In genomic region chr7:2716906-2717292, GRCh38 we compare ENCODE assay signal across 14 cellular contexts. TPM values are rescaled to one million over a fixed set of nuclear protein-coding genes. Genes with fewer than 3 reads are reported as not detected.
DNase-seq lines count a peak whose midpoint lies in the region; ATAC-seq and TF ChIP-seq lines count a peak whose summit lies in the region.
"Had no signal": no experiment of that assay in that cellular context is flagged by ENCODE, and none has a peak within 500 bp of the region (broad histone marks: within the 10 kb centered on the region; RNA-seq: fewer than 3 reads in every experiment).

No MANE protein-coding gene starts in this region.

- DNase-seq in esophagus muscularis mucosa (ENCODE audit: extremely low spot score) (no peak), progenitor cell of endocrine pancreas (ENCODE audit: low spot score, unreplicated experiment) (no peak), NCI-H2171 (lab: John Stamatoyannopoulos, UW) (no peak), lower leg skin (ENCODE audit: low spot score in 2 of 2) (no peak), NCI-H187 (lab: John Stamatoyannopoulos, UW) (no peak)
- DNase-seq: activated CD8-positive, alpha-beta memory T cell treated with anti-CD3 and anti-CD28 coated beads for 24 hours; activated naive CD4-positive, alpha-beta T cell treated with Interleukin-2 at 50 U/mL for 16 hours; occipital lobe; thyroid gland had no signal

- intact Hi-C loops in esophagus muscularis mucosa (cut with DNase I) (no loop called here), lower leg skin (cut with DNase I; ENCODE audit: low total_unique reads) (no loop called here)

- no peak overlapping the region for H3K4me3 ChIP-seq in Loucy (ENCODE audit: low read length, poor library complexity, severe bottlenecking)
- no peak overlapping the region for H3K4me3 ChIP-seq in esophagus muscularis mucosa
- no peak overlapping the region for H3K4me3 ChIP-seq in lower leg skin (ENCODE audit: low read depth, poor library complexity, severe bottlenecking)
- H3K4me3 ChIP-seq: thyroid gland had no signal

- H3K79me2 ChIP-seq in Loucy (ENCODE audit: insufficient read depth, low read length): peaks cover 9% of the 10 kb centered on the region; the same call in 1 of the 2 replicates

- H3K4me1 Mint-ChIP-seq in progenitor cell of endocrine pancreas (ENCODE audit: low read depth): peaks cover 30% of the 10 kb centered on the region

- no peak for TF ChIP-seq POLR2A in esophagus muscularis mucosa (IDR thresholded peaks at IDR 0.05; ENCODE audit: low read depth)
- no peak for TF ChIP-seq POLR2A in lower leg skin (IDR thresholded peaks at IDR 0.05)

- H3K9me2 ChIP-seq in Loucy (replicated peaks; ENCODE audit: low read depth, low read length): no peaks in the 10 kb centered on the region

- H3K36me3 ChIP-seq in Loucy (ENCODE audit: insufficient read depth, low read length) (peaks cover 6% of the 10 kb centered on the region; the same call in 1 of the 2 replicates), esophagus muscularis mucosa (peaks cover 0 to 29% (median 14%) of the 10 kb centered on the region in 4 donors)

- ATAC-seq in GM18519 (IDR thresholded peaks at IDR 0.05; ENCODE audit: low FRiP score, unreplicated experiment): no peak

- peak overlapping the region; percentile 59 for H3K27ac Mint-ChIP-seq in progenitor cell of endocrine pancreas

- H4K20me1 ChIP-seq in Loucy (ENCODE audit: insufficient read depth, low read length, poor library complexity, severe bottlenecking): no peaks in the 10 kb centered on the region

- H3K27me3 ChIP-seq in Loucy (ENCODE audit: insufficient read depth, low read length, poor library complexity, severe bottlenecking) (no peaks in the 10 kb centered on the region), esophagus muscularis mucosa (no peaks in the 10 kb centered on the region)
- H3K27me3 ChIP-seq: BE2C, thyroid gland had no signal

- no peaks in the 10 kb centered on the region for H3F3A ChIP-seq in Loucy (ENCODE audit: low read depth)

- no peaks in the 10 kb centered on the region for H3K27me3 Mint-ChIP-seq in progenitor cell of endocrine pancreas

- H3K9me3 Mint-ChIP-seq in progenitor cell of endocrine pancreas (ENCODE audit: low read depth): no peaks in the 10 kb centered on the region

- H3K4me3 Mint-ChIP-seq in progenitor cell of endocrine pancreas (ENCODE audit: low read depth): no peak overlapping the region

- peak overlapping the region; percentile 27 for H3K27ac ChIP-seq in C4-2B
- H3K27ac ChIP-seq in esophagus muscularis mucosa (replicated peaks in 1 of 4): peak overlapping the region; percentile 30 to 77 (median 46)
- H3K27ac ChIP-seq: thyroid gland had no signal

- peak overlapping the region; percentile 50 for H3K4me2 ChIP-seq in Loucy (ENCODE audit: low read depth, low read length, poor library complexity, severe bottlenecking)

- no peak for TF ChIP-seq EP300 in esophagus muscularis mucosa (IDR thresholded peaks at IDR 0.05)

- 74% methylated on average over 16 of the region's 20 CpGs for WGBS in esophagus muscularis mucosa
- WGBS in lower leg skin, 2 donors: 74 to 80% methylated on average over 20 of the region's 20 CpGs

- H2AFZ ChIP-seq in Loucy (ENCODE audit: low read length): no peak overlapping the region

- H3K4me1 ChIP-seq in Loucy (ENCODE audit: insufficient read depth, low read length, poor library complexity, severe bottlenecking) (peaks cover 93% of the 10 kb centered on the region), esophagus muscularis mucosa (peaks cover 26 to 35% (median 31%) of the 10 kb centered on the region in 4 donors)

- H3K36me3 Mint-ChIP-seq in progenitor cell of endocrine pancreas (ENCODE audit: insufficient read depth): peaks cover 24% of the 10 kb centered on the region

- TF ChIP-seq CTCF in C4-2B (conservative IDR thresholded peaks at IDR 0.05): no peak
- no peak for TF ChIP-seq CTCF in Loucy (conservative IDR thresholded peaks at IDR 0.05; ENCODE audit: low read length)
- no peak for TF ChIP-seq CTCF in esophagus muscularis mucosa (IDR thresholded peaks at IDR 0.05)
- no peak for TF ChIP-seq CTCF in progenitor cell of endocrine pancreas (IDR thresholded peaks at IDR 0.05; ENCODE audit: unreplicated experiment)
- TF ChIP-seq CTCF in lower leg skin (IDR thresholded peaks at IDR 0.05): no peak

- peak overlapping the region; percentile 40 for H3K9ac ChIP-seq in Loucy (ENCODE audit: low read depth, low read length, poor library complexity, severe bottlenecking)

- no peaks in the 10 kb centered on the region for H3K9me3 ChIP-seq in Loucy (ENCODE audit: insufficient read depth, low read depth, low read length)
- no peaks in the 10 kb centered on the region for H3K9me3 ChIP-seq in esophagus muscularis mucosa
- H3K9me3 ChIP-seq: BE2C, thyroid gland had no signal

RNA-seq across cellular contexts. Expression of gene AMZ1, which starts 28.9 kb away (rescaled TPM):
- total RNA-seq in esophagus muscularis mucosa: 1 to 10 TPM in 1 of 4 donors, under 1 TPM in 3; under 0.01 to 1.2 (median 0.53) TPM
- 0.07 and 0.19 TPM in 2 replicates for total RNA-seq in progenitor cell of endocrine pancreas
- under 1 TPM in 2 of 4 donors, not detected in 2; 0.19 to 0.27 TPM for total RNA-seq in lower leg skin
- total RNA-seq: HT-29 had no signal
